12 cellular contexts compared by ENCODE assay signal in the genomic region with DNA sequence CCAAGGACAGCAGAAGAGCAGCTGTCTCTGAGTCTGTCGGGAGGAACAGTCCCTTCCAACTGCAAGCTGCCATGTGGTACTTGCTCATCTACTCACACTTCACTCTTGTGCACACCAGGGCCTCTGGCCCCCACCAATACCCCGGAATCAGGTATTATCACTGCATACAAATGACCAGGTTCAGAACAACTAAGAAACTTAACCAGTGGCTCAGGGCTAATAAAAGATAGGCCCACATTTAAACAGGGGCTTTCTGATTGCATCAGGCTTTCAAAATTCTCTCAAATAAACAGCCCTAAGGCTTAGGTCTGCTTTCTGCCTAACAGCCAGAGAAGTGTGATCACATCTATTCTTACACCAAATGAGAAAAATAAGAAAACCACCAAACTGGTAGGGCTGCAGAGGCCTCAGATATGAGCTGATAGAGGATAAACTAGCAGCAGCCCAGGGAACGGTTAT. TPM values are rescaled to one million over a fixed set of nuclear protein-coding genes. Genes with fewer than 3 reads are reported as not detected.
DNase-seq lines count a peak whose midpoint lies in the region; ATAC-seq and FAIRE-seq lines count a peak whose summit lies in the region.
"Had no signal": no experiment of that assay in that cellular context is flagged by ENCODE, and none has a peak within 500 bp of the region (broad histone marks: within the 10 kb centered on the region; RNA-seq: fewer than 3 reads in every experiment).

No MANE protein-coding gene starts in this region.

- no peak overlapping the region for H3K4me3 Mint-ChIP-seq in activated CD4-positive, alpha-beta memory T cell treated with anti-CD3 and anti-CD28 coated beads, Interleukin-2, amount 10 ng/mL, durations not matched to agents 7 days and 5 days

- peaks cover 59% of the 10 kb centered on the region for H3K36me3 ChIP-seq in BLaER1
- H3K36me3 ChIP-seq in mucosa of stomach (ENCODE audit: control insufficient read depth, insufficient read depth, low read length), result no peaks in the 10 kb centered on the region
- H3K36me3 ChIP-seq: MG63, thoracic aorta had no signal

- H3K4me2 ChIP-seq in BLaER1, result peak overlapping the region; percentile 86

- CTCF ChIA-PET in activated CD4-positive, alpha-beta memory T cell treated with anti-CD3 and anti-CD28 coated beads, Interleukin-2, amount 10 ng/mL, durations not matched to agents 7 days and 5 days (lab: Charles Lee), result interaction anchor here (1.3 kb wide), 1 partner anchor 9 kb away, joined by 3 read pairs; no protein-coding TSS in a partner anchor

- no peaks in the 10 kb centered on the region for H3K27me3 Mint-ChIP-seq in activated CD4-positive, alpha-beta memory T cell treated with anti-CD3 and anti-CD28 coated beads, Interleukin-2, amount 10 ng/mL, durations not matched to agents 7 days and 5 days

- peak overlapping the region; percentile 84; the same call in 1 of the 2 replicates for H3K27ac ChIP-seq in BLaER1
- H3K27ac ChIP-seq: GM23248, thoracic aorta had no signal

- H3K4me1 ChIP-seq in BLaER1, result peaks cover 91% of the 10 kb centered on the region
- peaks cover 67% of the 10 kb centered on the region for H3K4me1 ChIP-seq in mucosa of stomach (ENCODE audit: control insufficient read depth, insufficient read depth, low read length)

- no peak for DNase-seq in activated CD4-positive, alpha-beta memory T cell treated with anti-CD3 and anti-CD28 coated beads, Interleukin-2, amount 10 ng/mL, durations not matched to agents 7 days and 5 days
- DNase-seq in superior temporal gyrus (ENCODE audit: extremely low spot score), result no peak
- no peak for DNase-seq in activated gamma-delta T cell (lab: John Stamatoyannopoulos, UW)
- DNase-seq in inferior parietal cortex (ENCODE audit: extremely low spot score), result no peak
- DNase-seq in HTR-8/SVneo (ENCODE audit: insufficient read length, low spot score), result no peak
- DNase-seq: GM23248, MG63, NCI-H526 treated with DMSO at 0.1 percent for 48 hours had no signal

- H3K9me3 Mint-ChIP-seq in activated CD4-positive, alpha-beta memory T cell treated with anti-CD3 and anti-CD28 coated beads, Interleukin-2, amount 10 ng/mL, durations not matched to agents 7 days and 5 days, result no peaks in the 10 kb centered on the region

- peaks cover 40% of the 10 kb centered on the region for H3K36me3 Mint-ChIP-seq in activated CD4-positive, alpha-beta memory T cell treated with anti-CD3 and anti-CD28 coated beads, Interleukin-2, amount 10 ng/mL, durations not matched to agents 7 days and 5 days (ENCODE audit: low read depth)

- H3K4me3 ChIP-seq in BLaER1, result no peak overlapping the region
- H3K4me3 ChIP-seq in mucosa of stomach (ENCODE audit: low read length), result no peak overlapping the region
- H3K4me3 ChIP-seq: GM23248, MG63, thoracic aorta had no signal

- H3K27me3 ChIP-seq in BLaER1 (no peaks in the 10 kb centered on the region), mucosa of stomach (ENCODE audit: control insufficient read depth, insufficient read depth, low read length) (no peaks in the 10 kb centered on the region)
- H3K27me3 ChIP-seq: MG63 had no signal

- H3K9me3 ChIP-seq in BLaER1 (no peaks in the 10 kb centered on the region), mucosa of stomach (ENCODE audit: control insufficient read depth, low read length) (no peaks in the 10 kb centered on the region)
- H3K9me3 ChIP-seq: MG63, thoracic aorta had no signal

- peak; percentile 51 for ATAC-seq in GM18498 (IDR thresholded peaks at IDR 0.05; ENCODE audit: unreplicated experiment)

- no peak overlapping the region for H3K9ac ChIP-seq in BLaER1
- H3K9ac ChIP-seq in mucosa of stomach (ENCODE audit: low read length), result peak overlapping the region; percentile 33
- H3K9ac ChIP-seq: GM23248 had no signal

- H3K4me1 Mint-ChIP-seq in activated CD4-positive, alpha-beta memory T cell treated with anti-CD3 and anti-CD28 coated beads, Interleukin-2, amount 10 ng/mL, durations not matched to agents 7 days and 5 days, result peaks cover 86% of the 10 kb centered on the region

- peak overlapping the region; percentile 82 for H3K27ac Mint-ChIP-seq in activated CD4-positive, alpha-beta memory T cell treated with anti-CD3 and anti-CD28 coated beads, Interleukin-2, amount 10 ng/mL, durations not matched to agents 7 days and 5 days

- no peak for FAIRE-seq in HTR-8/SVneo (lab: Jason Lieb, UNC)

- H4K20me1 ChIP-seq in BLaER1, result peaks cover 96% of the 10 kb centered on the region

- POLR2A ChIA-PET in activated CD4-positive, alpha-beta memory T cell treated with anti-CD3 and anti-CD28 coated beads, Interleukin-2, amount 10 ng/mL, durations not matched to agents 7 days and 5 days (lab: Charles Lee), result interaction anchor here (0.8 to 4.7 kb wide), 5 partner anchors 8 to 26 kb away, joined by 4 to 36 read pairs (median 7); a partner anchor contains a TSS

RNA-seq across cellular contexts. Expression of a gene that starts 20.7 kb away (rescaled TPM):
- 10 to 100 TPM; 55.0 to 56.7 TPM for total RNA-seq in activated CD4-positive, alpha-beta memory T cell treated with anti-CD3 and anti-CD28 coated beads, Interleukin-2, amount 10 ng/mL, durations not matched to agents 7 days and 5 days

RNA-seq across cellular contexts. Expression of a gene that starts 23.6 kb away (rescaled TPM):
- 100 to 1,000 TPM; 254 to 267 TPM for total RNA-seq in activated CD4-positive, alpha-beta memory T cell treated with anti-CD3 and anti-CD28 coated beads, Interleukin-2, amount 10 ng/mL, durations not matched to agents 7 days and 5 days
